25 cellular contexts compared by ENCODE assay signal in the genomic region with DNA sequence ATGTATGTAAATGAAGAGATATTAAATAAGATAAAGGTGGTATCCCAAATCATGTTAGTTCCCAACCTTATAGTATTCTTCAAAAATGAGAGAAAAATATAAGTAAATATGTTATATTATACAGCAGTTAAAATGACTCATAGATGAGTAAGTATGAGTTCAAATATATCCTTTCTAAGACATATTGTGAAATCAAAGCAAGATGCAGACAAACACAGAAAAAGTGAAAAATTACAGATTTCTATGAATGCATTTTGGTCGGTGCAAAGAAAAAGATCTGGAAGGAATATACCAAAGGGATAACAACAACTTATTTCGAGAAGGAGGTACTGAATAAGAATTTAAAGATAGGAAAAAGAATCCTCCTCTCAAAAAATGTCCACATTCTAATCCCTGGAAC.
A peak's percentile ranks its signal among the peaks of the same experiment; 100 is the strongest.
DNase-seq lines count a peak whose midpoint lies in the region; ATAC-seq, FAIRE-seq and TF ChIP-seq lines count a peak whose summit lies in the region.
"Had no signal": no experiment of that assay in that cellular context is flagged by ENCODE, and none has a peak within 500 bp of the region (broad histone marks: within the 10 kb centered on the region; RNA-seq: fewer than 3 reads in every experiment).

No MANE protein-coding gene starts in this region.

- ATAC-seq in PC-3 (peak; percentile 45), left lobe of liver (no peak)
- ATAC-seq: activated T-cell treated with anti-CD3 and anti-CD28 coated beads, Interleukin-2, amount 50 U/mL, for 72 hours; HepG2 had no signal

- H2BK20ac ChIP-seq in H1 (ENCODE audit: low read length): no peak overlapping the region

- H3K79me1 ChIP-seq in H1 (ENCODE audit: low read depth, low read length): no peaks in the 10 kb centered on the region

- H2BK15ac ChIP-seq in H1 (ENCODE audit: low read length): no peak overlapping the region

- H3K56ac ChIP-seq in H1 (replicated peaks; ENCODE audit: insufficient read length, low read depth, low read length): no peak overlapping the region

- H4K8ac ChIP-seq in H1 (ENCODE audit: extremely low read depth, insufficient read depth, low read length): no peak overlapping the region

- H3K4me2 ChIP-seq in PC-3 (ENCODE audit: low read length): peak overlapping the region; percentile 71
- H3K4me2 ChIP-seq in H1 (ENCODE audit: insufficient read depth in 1 of 2, low read depth in 2 of 2, low read length in 2 of 2): no peak overlapping the region
- H3K4me2 ChIP-seq in skeletal muscle satellite cell (ENCODE audit: low read length): peak overlapping the region; percentile 67
- H3K4me2 ChIP-seq: smooth muscle cell had no signal

- H2BK5ac ChIP-seq in H1 (ENCODE audit: low read depth, low read length): no peak overlapping the region

- no peak overlapping the region for H3K18ac ChIP-seq in H1 (ENCODE audit: extremely low read depth, low read length)

- no peaks in the 10 kb centered on the region for H4K20me1 ChIP-seq in PC-3 (ENCODE audit: low read length)
- no peaks in the 10 kb centered on the region for H4K20me1 ChIP-seq in H1 (replicated peaks in 1 of 2; ENCODE audit: control insufficient read depth in 1 of 2, insufficient read depth in 2 of 2, low read length in 2 of 2)

- H3K27ac ChIP-seq in PC-3 (ENCODE audit: low read length): peak overlapping the region; percentile 92
- no peak overlapping the region for H3K27ac ChIP-seq in H1 (ENCODE audit: low read depth, low read length)
- H3K27ac ChIP-seq in adrenal gland: no peak overlapping the region
- H3K27ac ChIP-seq: 22Rv1, esophagus muscularis mucosa, tibial artery had no signal

- POLR2A ChIA-PET in PC-3 (lab: Charles Lee; ENCODE audit: unreplicated experiment) (no interaction called here), H1 (lab: Charles Lee; ENCODE audit: partially characterized antibody) (no interaction called here)

- intact Hi-C loops in PC-3 (cut with micrococcal nuclease): loop anchor here (1.0 to 2.0 kb wide), 3 partner anchors 12 to 174 kb away; no protein-coding TSS in a partner anchor
- intact Hi-C loops in adrenal gland (cut with DNase I): no loop called here

- no peaks in the 10 kb centered on the region for H3K9me3 ChIP-seq in PC-3 (ENCODE audit: low read length)
- no peaks in the 10 kb centered on the region for H3K9me3 ChIP-seq in H1 (ENCODE audit: insufficient read depth in 2 of 2, low read depth in 1 of 2, low read length in 1 of 2)
- H3K9me3 ChIP-seq in skeletal muscle satellite cell (replicated peaks; ENCODE audit: low read length): no peaks in the 10 kb centered on the region
- H3K9me3 ChIP-seq in adrenal gland (replicated peaks in 1 of 3): no peaks in the 10 kb centered on the region
- H3K9me3 ChIP-seq: esophagus muscularis mucosa, tibial artery had no signal

- no peak overlapping the region for H3K4ac ChIP-seq in H1 (replicated peaks; ENCODE audit: insufficient read length, low read depth, low read length)

- no peaks in the 10 kb centered on the region for H3K27me3 ChIP-seq in PC-3 (ENCODE audit: low read length)
- H3K27me3 ChIP-seq in H1 (replicated peaks in 1 of 4; ENCODE audit: control insufficient read depth in 3 of 4, extremely low read depth in 1 of 4, insufficient read depth in 3 of 4, low read length in 3 of 4): no peaks in the 10 kb centered on the region
- no peaks in the 10 kb centered on the region for H3K27me3 ChIP-seq in skeletal muscle satellite cell (ENCODE audit: control insufficient read depth, insufficient read depth, low read length)
- no peaks in the 10 kb centered on the region for H3K27me3 ChIP-seq in adrenal gland
- H3K27me3 ChIP-seq: esophagus muscularis mucosa, tibial artery had no signal

- FAIRE-seq in H1 (lab: Jason Lieb, UNC): no peak
- FAIRE-seq: astrocyte, GM12892, HepG2, TTC549 had no signal

- H2BK120ac ChIP-seq in H1 (replicated peaks; ENCODE audit: low read depth, low read length): no peak overlapping the region

- H3K9ac ChIP-seq in PC-3 (ENCODE audit: low read length) (peak overlapping the region; percentile 60), H1 (replicated peaks in 1 of 4; ENCODE audit: extremely low read depth in 1 of 4, low read depth in 3 of 4, low read length in 3 of 4) (no peak overlapping the region), skeletal muscle satellite cell (ENCODE audit: low read depth, low read length) (peak overlapping the region; percentile 47)

- H3K23me2 ChIP-seq in H1 (ENCODE audit: low read depth, low read length): no peaks in the 10 kb centered on the region

- no peak for TF ChIP-seq POLR2A in H1 (IDR thresholded peaks at IDR 0.05; ENCODE audit: control extremely low read depth in 1 of 2, low read depth in 2 of 2, low read length in 2 of 2)
- no peak for TF ChIP-seq POLR2A in adrenal gland (IDR thresholded peaks at IDR 0.05)

- CTCF ChIA-PET in PC-3 (lab: Charles Lee) (no interaction called here), H1 (lab: Charles Lee; ENCODE audit: partially characterized antibody) (no interaction called here)

- peak overlapping the region; percentile 39 for H2AFZ ChIP-seq in PC-3 (ENCODE audit: low read length)
- peak overlapping the region; percentile 82; the same call in 1 of the 2 replicates for H2AFZ ChIP-seq in H1 (ENCODE audit: low read length)

- TF ChIP-seq EP300 in H1 (IDR thresholded peaks at IDR 0.05; ENCODE audit: borderline replicate concordance in 1 of 2, low read depth in 2 of 2, low read length in 2 of 2): no peak

- H3K79me2 ChIP-seq in PC-3 (ENCODE audit: low read length) (no peaks in the 10 kb centered on the region), H1 (ENCODE audit: control insufficient read depth in 1 of 2, insufficient read depth in 2 of 2, low read length in 2 of 2) (no peaks in the 10 kb centered on the region)

- H3K4me3 ChIP-seq in PC-3 (ENCODE audit: low read length) (peak overlapping the region; percentile 24; the same call in 1 of the 2 replicates), H1 (ENCODE audit: extremely low read depth in 1 of 4, insufficient read depth in 2 of 4, low read depth in 3 of 4, low read length in 4 of 4) (no peak overlapping the region), skeletal muscle satellite cell (ENCODE audit: low read length) (no peak overlapping the region), adrenal gland (no peak overlapping the region)
- H3K4me3 ChIP-seq: esophagus muscularis mucosa, smooth muscle cell, tibial artery had no signal

- H2BK12ac ChIP-seq in H1 (ENCODE audit: low read depth, low read length): no peak overlapping the region

- H3K36me3 ChIP-seq in PC-3 (ENCODE audit: low read depth, low read length): no peaks in the 10 kb centered on the region
- no peaks in the 10 kb centered on the region for H3K36me3 ChIP-seq in H1 (ENCODE audit: control insufficient read depth in 2 of 4, insufficient read depth in 4 of 4, low read length in 3 of 4)
- no peaks in the 10 kb centered on the region for H3K36me3 ChIP-seq in skeletal muscle satellite cell (ENCODE audit: insufficient read depth, low read length)
- no peaks in the 10 kb centered on the region for H3K36me3 ChIP-seq in adrenal gland (replicated peaks in 1 of 2)
- H3K36me3 ChIP-seq: esophagus muscularis mucosa, tibial artery had no signal

- H4K91ac ChIP-seq in H1 (replicated peaks; ENCODE audit: insufficient read length, low read length): no peak overlapping the region

- no peak overlapping the region for H2AK5ac ChIP-seq in H1 (ENCODE audit: low read depth, low read length)

- no peak for TF ChIP-seq RAD21 in H1 (IDR thresholded peaks at IDR 0.05 in 1 of 2, conservative IDR thresholded peaks at IDR 0.05 in 1 of 2; ENCODE audit: low read depth in 2 of 2, low read length in 2 of 2)

- BruUV-seq in PC-3 (replicated peaks; lab: Mats Ljungman, UMichigan): no TSS peak

- 98% methylated on average over 2 of the region's 2 CpGs; no CpG with 5 or more reads in 1 of the 2 experiments for WGBS in H1 (ENCODE audit: extremely low coverage in 1 of 2, insufficient coverage in 1 of 2, insufficient read length in 1 of 2, insufficient replicate concordance in 2 of 2, low coverage in 1 of 2, low lambda C conversion rate in 2 of 2, missing lambda C conversion rate in 1 of 2), 2 experiments
- WGBS in adrenal gland, 4 donors: 63 to 77% (median 72%) methylated on average over 2 of the region's 2 CpGs

- peaks cover 10% of the 10 kb centered on the region for H3F3A ChIP-seq in PC-3 (ENCODE audit: low read length, unreplicated experiment)

- H3K14ac ChIP-seq in H1 (ENCODE audit: insufficient read length): no peak overlapping the region

- TF ChIP-seq CTCF in PC-3 (conservative IDR thresholded peaks at IDR 0.05; ENCODE audit: low read depth, low read length): no peak
- no peak for TF ChIP-seq CTCF in H1 (IDR thresholded peaks at IDR 0.05; ENCODE audit: control extremely low read depth in 1 of 3, insufficient read depth in 1 of 3, low read depth in 1 of 3, low read length in 3 of 3)
- no peak for TF ChIP-seq CTCF in adrenal gland (IDR thresholded peaks at IDR 0.05)

- H3K23ac ChIP-seq in H1 (ENCODE audit: insufficient read length): no peak overlapping the region

- peak; percentile 27 for DNase-seq in NOMO-1 treated with DMSO at 0.1 percent for 48 hours (lab: John Stamatoyannopoulos, UW; ENCODE audit: unreplicated experiment)
- DNase-seq in NOMO-1 treated with dmso at 0.1 percent for 144 hours (lab: John Stamatoyannopoulos, UW; ENCODE audit: unreplicated experiment): no peak
- peak; percentile 69 for DNase-seq in PC-3
- no peak for DNase-seq in H1 (ENCODE audit: low read depth in 1 of 2, low spot score in 2 of 2)
- no peak for DNase-seq in cerebellum (ENCODE audit: low spot score)
- no peak for DNase-seq in left lobe of liver (ENCODE audit: low spot score)
- DNase-seq in adrenal gland: no peak
- DNase-seq: activated naive CD4-positive, alpha-beta T cell treated with anti-CD3 and anti-CD28 coated beads, Interleukin-2, amount 10 ng/mL, durations not matched to agents 7 days and 5 days; activated T-cell treated with anti-CD3 and anti-CD28 coated beads, Interleukin-2, amount 50 U/mL, for 72 hours; cerebellar nuclear complex; DMS79; effector CD8-positive, alpha-beta T cell; NCI-H1417; NCI-H510A; stimulated activated CD4-positive, alpha-beta T cell treated with anti-CD3 and anti-CD28 coated beads, Interleukin-4, amount 100 ng/mL, for 1 hour; stimulated activated naive CD4-positive, alpha-beta T cell; tibial artery had no signal

- no peaks in the 10 kb centered on the region for H3K9me2 ChIP-seq in PC-3 (replicated peaks; ENCODE audit: low read length)

- peaks cover 56% of the 10 kb centered on the region for H3K4me1 ChIP-seq in PC-3 (ENCODE audit: insufficient read depth, low read length)
- no peaks in the 10 kb centered on the region for H3K4me1 ChIP-seq in H1 (replicated peaks in 1 of 4; ENCODE audit: control insufficient read depth in 3 of 4, insufficient read depth in 4 of 4, low read length in 3 of 4)
- H3K4me1 ChIP-seq in skeletal muscle satellite cell (ENCODE audit: control insufficient read depth, insufficient read depth, low read length): peaks cover 44% of the 10 kb centered on the region
- H3K4me1 ChIP-seq in adrenal gland (replicated peaks in 1 of 2): no peaks in the 10 kb centered on the region
- H3K4me1 ChIP-seq: esophagus muscularis mucosa, tibial artery had no signal

- no peak overlapping the region for H4K5ac ChIP-seq in H1 (ENCODE audit: insufficient read length, low read depth, low read length)

TF ChIP-seq in H1, 55 proteins besides CTCF, POLR2A, EP300 and RAD21 (continues in another document):
- TF ChIP-seq CBX5 (IDR thresholded peaks at IDR 0.05; ENCODE audit: low read depth, low read length) (no peak), POLR2AphosphoS5 (IDR thresholded peaks at IDR 0.05; ENCODE audit: low read depth, low read length) (no peak), YY1 (IDR thresholded peaks at IDR 0.05; ENCODE audit: low read depth, low read length) (no peak)

Comparison
In these comparisons a context has a peak if more than half of its experiments do, and no peak if none do; other contexts are left out.
1. DNase-seq: peak in NOMO-1 treated with DMSO at 0.1 percent for 48 hours (single experiment) and PC-3 (single experiment); none in NOMO-1 treated with dmso at 0.1 percent for 144 hours (single experiment), H1 (0 of 2), cerebellum (single experiment), left lobe of liver (single experiment) and adrenal gland (0 of 7).
2. H3K4me2 ChIP-seq: peak in PC-3 (single experiment) and skeletal muscle satellite cell (single experiment); none in H1 (0 of 2).
3. H3K9ac ChIP-seq: peak in PC-3 (single experiment) and skeletal muscle satellite cell (single experiment); none in H1 (0 of 4).